13 cellular contexts compared by ENCODE assay signal in genomic region chr4:94947681-94948108, GRCh38.
"Had no signal": no experiment of that assay in that cellular context is flagged by ENCODE, and none has a peak within 500 bp of the region (broad histone marks: within the 10 kb centered on the region; RNA-seq: fewer than 3 reads in every experiment).

No MANE protein-coding gene starts in this region.

- DNase-seq: activated CD4-positive, CD25-positive, alpha-beta regulatory T cell treated with anti-CD3 and anti-CD28 coated beads, Interleukin-2, amount 50 U/mL, for 72 hours; activated naive CD4-positive, alpha-beta T cell treated with Interleukin-2 at 50 U/mL for 16 hours; activated naive CD8-positive, alpha-beta T cell treated with anti-CD3 and anti-CD28 coated beads, Interleukin-2, amount 50 U/mL, for 24 hours; aorta; effector memory CD8-positive, alpha-beta T cell; erythroblast; stimulated activated CD4-positive, alpha-beta T cell treated with anti-CD3 and anti-CD28 coated beads, Interleukin-12 subunit alpha, Interleukin-12 subunit beta, amount 100 ng/mL, for 4 hours; stimulated activated CD4-positive, alpha-beta T cell treated with anti-CD3 and anti-CD28 coated beads, Interleukin-2, amount 100 ng/mL, for 24 hours had no signal

- H3K27me3 Mint-ChIP-seq: activated naive CD8-positive, alpha-beta T cell treated with anti-CD3 and anti-CD28 coated beads, Interleukin-2, amount 50 U/mL, for 24 hours; dendritic cell treated with granulocyte-macrophage colony-stimulating factor and Interleukin-4, amounts not matched to agents 40 ng/mL and 50 ng/mL, for 4 days; effector memory CD8-positive, alpha-beta T cell had no signal

- ATAC-seq: activated naive CD8-positive, alpha-beta T cell treated with anti-CD3 and anti-CD28 coated beads, Interleukin-2, amount 50 U/mL, for 24 hours; activated T-helper 17 cell treated with anti-CD3 and anti-CD28 coated beads, Interleukin-2, amount 50 U/mL, for 72 hours; effector memory CD8-positive, alpha-beta T cell; stimulated activated effector memory CD8-positive, alpha-beta T cell treated with anti-CD3 and anti-CD28 coated beads, Interleukin-12 subunit alpha, Interleukin-12 subunit beta, amount 100 ng/mL, for 72 hours had no signal

- H3K9me3 Mint-ChIP-seq: activated naive CD8-positive, alpha-beta T cell treated with anti-CD3 and anti-CD28 coated beads, Interleukin-2, amount 50 U/mL, for 24 hours; activated T-helper 17 cell treated with anti-CD3 and anti-CD28 coated beads, Interleukin-2, amount 50 U/mL, for 72 hours had no signal

- H3K27ac Mint-ChIP-seq: activated naive CD8-positive, alpha-beta T cell treated with anti-CD3 and anti-CD28 coated beads, Interleukin-2, amount 50 U/mL, for 24 hours; activated T-helper 17 cell treated with anti-CD3 and anti-CD28 coated beads, Interleukin-2, amount 50 U/mL, for 72 hours; dendritic cell treated with granulocyte-macrophage colony-stimulating factor and Interleukin-4, amounts not matched to agents 40 ng/mL and 50 ng/mL, for 4 days; effector memory CD8-positive, alpha-beta T cell; stimulated activated effector memory CD8-positive, alpha-beta T cell treated with anti-CD3 and anti-CD28 coated beads, Interleukin-12 subunit alpha, Interleukin-12 subunit beta, amount 100 ng/mL, for 72 hours had no signal

- H3K36me3 Mint-ChIP-seq: stimulated activated effector memory CD8-positive, alpha-beta T cell treated with anti-CD3 and anti-CD28 coated beads, Interleukin-12 subunit alpha, Interleukin-12 subunit beta, amount 100 ng/mL, for 72 hours had no signal

- H3K4me3 Mint-ChIP-seq: activated naive CD8-positive, alpha-beta T cell treated with anti-CD3 and anti-CD28 coated beads, Interleukin-2, amount 50 U/mL, for 24 hours; activated T-helper 17 cell treated with anti-CD3 and anti-CD28 coated beads, Interleukin-2, amount 50 U/mL, for 72 hours; dendritic cell treated with granulocyte-macrophage colony-stimulating factor and Interleukin-4, amounts not matched to agents 40 ng/mL and 50 ng/mL, for 4 days; effector memory CD8-positive, alpha-beta T cell; neural crest cell; stimulated activated effector memory CD8-positive, alpha-beta T cell treated with anti-CD3 and anti-CD28 coated beads, Interleukin-12 subunit alpha, Interleukin-12 subunit beta, amount 100 ng/mL, for 72 hours had no signal

- H3K4me3 ChIP-seq: lung had no signal

- H3K4me1 Mint-ChIP-seq: activated naive CD8-positive, alpha-beta T cell treated with anti-CD3 and anti-CD28 coated beads, Interleukin-2, amount 50 U/mL, for 24 hours; activated T-helper 17 cell treated with anti-CD3 and anti-CD28 coated beads, Interleukin-2, amount 50 U/mL, for 72 hours; neural crest cell; stimulated activated effector memory CD8-positive, alpha-beta T cell treated with anti-CD3 and anti-CD28 coated beads, Interleukin-12 subunit alpha, Interleukin-12 subunit beta, amount 100 ng/mL, for 72 hours had no signal
